ENCODE assay signal across 7 cellular contexts in genomic region chr2:67341012-67341318, GRCh38.
"Had no signal": no experiment of that assay in that cellular context is flagged by ENCODE, and none has a peak within 500 bp of the region (broad histone marks: within the 10 kb centered on the region; RNA-seq: fewer than 3 reads in every experiment).

No MANE protein-coding gene starts in this region.

- H3K4me3 ChIP-seq: K562 had no signal

- H3K4me1 Mint-ChIP-seq: IgD-negative memory B cell had no signal

- H3K27ac ChIP-seq: HL-60 had no signal

- H3K4me3 Mint-ChIP-seq: IgD-negative memory B cell had no signal

- DNase-seq: IMR-90, KBM-7, KG1 had no signal

- ATAC-seq: HepG2, K562 had no signal

- H3K36me3 Mint-ChIP-seq: IgD-negative memory B cell had no signal

- H3K27ac Mint-ChIP-seq: IgD-negative memory B cell had no signal
